9 cellular contexts compared by ENCODE assay signal in genomic region chr3:119810018-119810435, GRCh38. TPM values are rescaled to one million over a fixed set of nuclear protein-coding genes. Genes with fewer than 3 reads are reported as not detected.
DNase-seq lines count a peak whose midpoint lies in the region; ATAC-seq and TF ChIP-seq lines count a peak whose summit lies in the region.
"Had no signal": no experiment of that assay in that cellular context is flagged by ENCODE, and none has a peak within 500 bp of the region (broad histone marks: within the 10 kb centered on the region; RNA-seq: fewer than 3 reads in every experiment).

No MANE protein-coding gene starts in this region.

- H3K4me3 Mint-ChIP-seq in CD4-positive, alpha-beta T cell: peak overlapping the region; percentile 86

- H3K36me3 Mint-ChIP-seq in CD4-positive, alpha-beta T cell (ENCODE audit: low read depth): no peaks in the 10 kb centered on the region

- no peak for TF ChIP-seq POLR2A in esophagus muscularis mucosa (IDR thresholded peaks at IDR 0.05; ENCODE audit: low read depth)
- no peak for TF ChIP-seq POLR2A in prostate gland (IDR thresholded peaks at IDR 0.05)

- no peaks in the 10 kb centered on the region for H3K9me3 ChIP-seq in CD4-positive, alpha-beta T cell (ENCODE audit: control insufficient read depth, low read length)
- H3K9me3 ChIP-seq in esophagus muscularis mucosa: no peaks in the 10 kb centered on the region
- no peaks in the 10 kb centered on the region for H3K9me3 ChIP-seq in prostate gland

- peak; percentile 27 for TF ChIP-seq CTCF in CD4-positive, alpha-beta T cell (IDR thresholded peaks at IDR 0.05)
- TF ChIP-seq CTCF in esophagus muscularis mucosa (IDR thresholded peaks at IDR 0.05): no peak
- peak in 1 of 4 experiments; percentile 5 for TF ChIP-seq CTCF in prostate gland (IDR thresholded peaks at IDR 0.05)

- H3K27ac Mint-ChIP-seq in CD4-positive, alpha-beta T cell: peak overlapping the region; percentile 43

- peak; percentile 96 for ATAC-seq in CD4-positive, alpha-beta T cell (ENCODE audit: poor library complexity)
- peak; percentile 90 for ATAC-seq in GM19397 (IDR thresholded peaks at IDR 0.05; ENCODE audit: unreplicated experiment)
- peak; percentile 71 for ATAC-seq in HG03521 (IDR thresholded peaks at IDR 0.05; ENCODE audit: unreplicated experiment)

- peak; percentile 27 to 54 (median 43) for DNase-seq in CD4-positive, alpha-beta T cell
- peak; percentile 34 to 53 for DNase-seq in activated CD8-positive, alpha-beta memory T cell treated with anti-CD3 and anti-CD28 coated beads for 4 hours (ENCODE audit: low read depth in 2 of 2)
- no peak for DNase-seq in esophagus muscularis mucosa (ENCODE audit: extremely low spot score)
- no peak for DNase-seq in prostate gland (ENCODE audit: low spot score)
- DNase-seq in NCI-H748 (lab: John Stamatoyannopoulos, UW; ENCODE audit: unreplicated experiment): no peak
- no peak for DNase-seq in cortex of kidney (lab: John Stamatoyannopoulos, UW)

- TF ChIP-seq EP300 in esophagus muscularis mucosa (IDR thresholded peaks at IDR 0.05): no peak

- POLR2A ChIA-PET in CD4-positive, alpha-beta T cell (lab: Charles Lee): interaction anchor here (0.7 to 1.7 kb wide), 3 partner anchors 10 to 443 kb away, joined by 3 to 10 read pairs (median 3); no protein-coding TSS in a partner anchor

- H3K4me1 ChIP-seq in esophagus muscularis mucosa (peaks cover 4 to 15% (median 12%) of the 10 kb centered on the region in 4 donors), prostate gland (replicated peaks) (no peaks in the 10 kb centered on the region)

- no peaks in the 10 kb centered on the region for H3K27me3 Mint-ChIP-seq in CD4-positive, alpha-beta T cell

- CTCF ChIA-PET in CD4-positive, alpha-beta T cell (lab: Charles Lee): no interaction called here

- no peaks in the 10 kb centered on the region for H3K27me3 ChIP-seq in CD4-positive, alpha-beta T cell (ENCODE audit: control insufficient read depth, insufficient read depth, low read length)
- H3K27me3 ChIP-seq in esophagus muscularis mucosa (peaks cover 0 to 8% (median 0%) of the 10 kb centered on the region in 4 donors), prostate gland (replicated peaks; ENCODE audit: insufficient read depth) (no peaks in the 10 kb centered on the region)

- WGBS in esophagus muscularis mucosa: 18% methylated on average over 18 of the region's 33 CpGs
- under 1% methylated on average over 31 of the region's 33 CpGs for WGBS in prostate gland

- peaks cover 12% of the 10 kb centered on the region for H3K4me1 Mint-ChIP-seq in CD4-positive, alpha-beta T cell (ENCODE audit: low read depth)

- H3K36me3 ChIP-seq in esophagus muscularis mucosa (no peaks in the 10 kb centered on the region), prostate gland (no peaks in the 10 kb centered on the region)

- intact Hi-C loops in CD4-positive, alpha-beta T cell (cut with DNase I, micrococcal nuclease): no loop called here
- intact Hi-C loops in esophagus muscularis mucosa (cut with DNase I): no loop called here
- intact Hi-C loops in prostate gland (cut with DNase I): no loop called here

- no peak overlapping the region for H3K27ac ChIP-seq in CD4-positive, alpha-beta T cell (ENCODE audit: low read depth, low read length)
- no peak overlapping the region for H3K27ac ChIP-seq in esophagus muscularis mucosa (replicated peaks in 1 of 4)
- H3K27ac ChIP-seq in prostate gland: no peak overlapping the region
- H3K27ac ChIP-seq: KMS-11 had no signal

- H3K4me3 ChIP-seq in esophagus muscularis mucosa (peak overlapping the region; percentile 53 to 58 (median 54)), prostate gland (peak overlapping the region; percentile 28 to 39)

- H3K9me3 Mint-ChIP-seq in CD4-positive, alpha-beta T cell: no peaks in the 10 kb centered on the region

RNA-seq across cellular contexts. Expression of gene NR1I2, which starts 28.1 kb away (rescaled TPM):
- under 1 TPM in 1 of 2 experiments, not detected in 1; 0.25 TPM for total RNA-seq in CD4-positive, alpha-beta T cell
- total RNA-seq in esophagus muscularis mucosa (under 1 TPM in 1 of 4 donors, not detected in 3; 0.46 TPM), prostate gland (under 1 TPM in 1 of 2 donors, not detected in 1; 0.85 TPM)

Comparison
In these comparisons a context has a peak if more than half of its experiments do, and no peak if none do; other contexts are left out.
1. DNase-seq: peak in CD4-positive, alpha-beta T cell (10 of 10) and activated CD8-positive, alpha-beta memory T cell treated with anti-CD3 and anti-CD28 coated beads for 4 hours (2 of 2); none in esophagus muscularis mucosa (single experiment), prostate gland (single experiment), NCI-H748 (single experiment) and cortex of kidney (single experiment).
2. Peak in every context shown above with its lines, with median percentiles within 50 percentile points of each other: ATAC-seq.